In the genomic region with DNA sequence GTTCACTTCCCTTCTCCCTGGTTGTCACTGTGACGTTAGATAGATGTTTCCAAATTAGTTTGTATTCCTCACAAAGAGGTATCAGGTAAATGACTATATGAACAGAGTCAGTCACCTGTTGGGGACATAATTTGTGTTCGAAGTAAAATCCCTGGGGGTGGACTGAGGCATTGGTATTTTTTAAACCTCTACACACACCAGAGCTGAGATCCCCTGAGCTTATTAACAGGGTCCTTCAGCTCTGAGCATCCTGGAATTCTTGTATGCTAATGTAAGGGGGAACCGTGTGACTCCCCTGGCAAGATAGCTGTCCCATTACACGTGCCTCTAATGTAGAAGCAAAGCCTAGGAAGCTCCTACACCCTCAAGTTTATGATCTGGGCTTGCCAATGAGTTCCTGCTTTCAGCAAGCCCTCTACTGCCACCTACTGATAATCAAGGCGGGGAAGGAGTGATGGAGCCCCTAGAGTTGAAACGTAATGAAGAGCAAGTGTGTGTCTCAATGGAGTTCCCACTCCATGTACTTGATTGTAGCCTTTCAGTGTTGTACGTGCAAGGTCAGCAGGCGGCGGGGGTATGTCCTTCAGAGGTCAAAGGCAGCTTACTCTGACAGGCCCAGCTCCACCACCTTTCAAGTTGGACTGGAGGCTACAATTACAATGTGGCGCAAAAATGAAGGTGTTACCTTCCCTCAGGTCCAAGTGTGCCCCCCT, we compare ENCODE assay signal across 8 cellular contexts. TPM values are rescaled to one million over a fixed set of nuclear protein-coding genes. Genes with fewer than 3 reads are reported as not detected.
DNase-seq lines count a peak whose midpoint lies in the region; ATAC-seq, FAIRE-seq and TF ChIP-seq lines count a peak whose summit lies in the region.

No MANE protein-coding gene starts in this region.

- peaks cover 2% of the 10 kb centered on the region for H3K4me1 Mint-ChIP-seq in osteocyte (ENCODE audit: unreplicated experiment)

- FAIRE-seq in G401.6 (lab: Jason Lieb, UNC) (peak; percentile 36), urothelium cell line (lab: Jason Lieb, UNC) (peak; percentile 66)

- ATAC-seq in GM21786 (IDR thresholded peaks at IDR 0.05; ENCODE audit: unreplicated experiment) (peak; percentile 84), foreskin keratinocyte (peak; percentile 90)

- TF ChIP-seq CTCF in foreskin keratinocyte (conservative IDR thresholded peaks at IDR 0.05) (peak; percentile 88), osteocyte (IDR thresholded peaks at IDR 0.05) (peak; percentile 80)

- no peaks in the 10 kb centered on the region for H3K4me1 ChIP-seq in foreskin keratinocyte

- no peak overlapping the region for H3K27ac ChIP-seq in foreskin keratinocyte

- no peaks in the 10 kb centered on the region for H3K9me3 Mint-ChIP-seq in osteocyte (ENCODE audit: unreplicated experiment)

- H3K4me3 Mint-ChIP-seq in osteocyte (ENCODE audit: unreplicated experiment) = no peak overlapping the region

- DNase-seq in Kasumi-1 (lab: John Stamatoyannopoulos, UW) (peak; percentile 94 to 95), SIG-M5 (lab: John Stamatoyannopoulos, UW) (peak; percentile 2), foreskin keratinocyte (peak; percentile 24 to 48), osteocyte (ENCODE audit: extremely low spot score, unreplicated experiment) (no peak), urothelium cell line (ENCODE audit: low spot score) (peak; percentile 64)
- DNase-seq in activated effector memory CD4-positive, alpha-beta T cell treated with anti-CD3 and anti-CD28 coated beads, Interleukin-2, amount 50 U/mL, for 16 hours = peak; percentile 78

- no peaks in the 10 kb centered on the region for H3K36me3 Mint-ChIP-seq in osteocyte (ENCODE audit: unreplicated experiment)

- peaks cover 14% of the 10 kb centered on the region for H3K27me3 ChIP-seq in foreskin keratinocyte

- no peak overlapping the region for H3K27ac Mint-ChIP-seq in osteocyte (ENCODE audit: unreplicated experiment)

- peaks cover 42% of the 10 kb centered on the region for H3K27me3 Mint-ChIP-seq in osteocyte (ENCODE audit: unreplicated experiment)

RNA-seq across cellular contexts. Expression of gene PRKACG, which starts 14.4 kb away (rescaled TPM):
- total RNA-seq in foreskin keratinocyte (not detected in 2 replicates), osteocyte (not detected in 2 replicates)
- polyA plus RNA-seq in foreskin keratinocyte = not detected in 2 replicates

RNA-seq across cellular contexts. Expression of gene FXN, which starts 36.0 kb away (rescaled TPM):
- 21.2 and 23.0 TPM in 2 replicates for total RNA-seq in foreskin keratinocyte
- 30.6 and 31.9 TPM in 2 replicates for polyA plus RNA-seq in foreskin keratinocyte
- 9.8 and 11.2 TPM in 2 replicates for total RNA-seq in osteocyte
